Comparison of ENCODE assay signal across 17 cellular contexts in the genomic region with DNA sequence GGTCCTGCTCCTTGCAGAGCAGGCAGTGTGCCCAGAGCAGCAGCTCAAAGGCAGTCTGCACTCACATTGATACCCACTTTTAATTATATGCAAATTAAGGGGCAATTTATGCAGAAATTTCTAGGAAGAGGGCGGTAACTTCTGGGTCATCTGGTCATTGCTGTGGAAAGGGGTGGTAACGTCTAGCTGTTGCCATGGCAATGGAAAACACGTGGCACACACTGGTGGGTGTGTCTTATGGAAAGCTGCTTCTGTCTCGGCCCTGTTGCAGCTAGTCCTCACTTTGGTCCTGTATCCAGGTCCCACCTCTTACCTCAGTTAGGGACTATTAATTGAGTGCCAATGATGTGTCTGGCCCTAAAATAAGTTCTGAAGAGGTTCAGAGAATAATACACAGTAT. TPM values are rescaled to one million over a fixed set of nuclear protein-coding genes. Genes with fewer than 3 reads are reported as not detected.
"Had no signal": no experiment of that assay in that cellular context is flagged by ENCODE, and none has a peak within 500 bp of the region (broad histone marks: within the 10 kb centered on the region; RNA-seq: fewer than 3 reads in every experiment).

No MANE protein-coding gene starts in this region.

- DNase-seq: activated CD4-positive, alpha-beta T cell treated with anti-CD3 and anti-CD28 coated beads for 36 hours; activated CD8-positive, alpha-beta T cell treated with anti-CD3 and anti-CD28 coated beads for 36 hours; activated naive CD4-positive, alpha-beta T cell treated with Interleukin-2 at 50 U/mL for 16 hours; esophagus squamous epithelium; foreskin fibroblast; head of caudate nucleus; left ventricle myocardium inferior; psoas muscle; stimulated activated CD4-positive, alpha-beta T cell treated with anti-CD3 and anti-CD28 coated beads, Interleukin-2, amount 100 ng/mL, for 24 hours; stimulated activated naive CD4-positive, alpha-beta T cell; T-helper 9 cell; upper lobe of right lung had no signal

- H3K27me3 ChIP-seq: esophagus squamous epithelium, suprapubic skin, upper lobe of right lung had no signal

- H3K36me3 ChIP-seq: left ventricle myocardium inferior, suprapubic skin, upper lobe of right lung had no signal

- FAIRE-seq: astrocyte, keratinocyte had no signal

- ATAC-seq: activated CD4-positive, alpha-beta T cell treated with anti-CD3 and anti-CD28 coated beads for 36 hours; activated CD8-positive, alpha-beta T cell treated with anti-CD3 and anti-CD28 coated beads for 36 hours; psoas muscle; sciatic nerve; upper lobe of right lung had no signal

- H3K4me1 ChIP-seq: left ventricle myocardium inferior, psoas muscle, suprapubic skin, upper lobe of right lung had no signal

- H3K27ac ChIP-seq: esophagus squamous epithelium, left ventricle myocardium inferior, psoas muscle, suprapubic skin, upper lobe of right lung, VCaP had no signal

- H3K9me3 ChIP-seq: esophagus squamous epithelium, left ventricle myocardium inferior, psoas muscle, suprapubic skin, upper lobe of right lung had no signal

- H3K4me3 ChIP-seq: esophagus squamous epithelium, left ventricle myocardium inferior, psoas muscle, suprapubic skin, upper lobe of right lung had no signal

RNA-seq across cellular contexts. Expression of gene BARX2, which starts 36.9 kb away (rescaled TPM):
- total RNA-seq: activated CD8-positive, alpha-beta T cell treated with anti-CD3 and anti-CD28 coated beads for 36 hours; astrocyte; left ventricle myocardium inferior; sciatic nerve; upper lobe of right lung had no signal
- polyA plus RNA-seq: psoas muscle had no signal
